ENCODE assay signal across 8 cellular contexts in the genomic region with DNA sequence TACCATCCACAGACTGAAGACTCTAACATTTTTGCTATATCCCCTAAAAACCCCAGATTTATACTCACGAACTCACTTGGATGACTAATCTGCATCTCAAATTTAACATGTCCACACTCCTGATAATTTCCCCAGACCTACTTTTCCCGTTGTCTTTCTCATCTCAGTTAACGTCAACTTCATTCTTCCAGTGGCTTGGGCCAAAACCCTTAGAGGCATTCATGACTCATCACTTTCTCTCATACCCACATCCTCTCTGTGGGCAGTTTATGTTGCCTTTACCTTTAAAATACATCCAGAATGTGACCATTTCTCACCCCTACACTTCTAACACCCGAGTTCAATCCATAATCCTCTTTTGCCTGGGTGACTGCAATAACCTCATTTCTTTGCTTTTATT.
DNase-seq lines count a peak whose midpoint lies in the region; ATAC-seq and TF ChIP-seq lines count a peak whose summit lies in the region.

No MANE protein-coding gene starts in this region.

- TF ChIP-seq POLR2A in testis (IDR thresholded peaks at IDR 0.05): no peak

- ATAC-seq in GM18499 (IDR thresholded peaks at IDR 0.05; ENCODE audit: insufficient read depth, unreplicated experiment) (peak; percentile 84), HG02938 (IDR thresholded peaks at IDR 0.05; ENCODE audit: unreplicated experiment) (peak; percentile 90), PC-3 (peak; percentile 96), foreskin keratinocyte (peak; percentile 94)

- no peaks in the 10 kb centered on the region for H4K20me1 ChIP-seq in PC-3 (ENCODE audit: low read length)

- H3K79me2 ChIP-seq in PC-3 (ENCODE audit: low read length): no peaks in the 10 kb centered on the region

- POLR2A ChIA-PET in PC-3 (lab: Charles Lee; ENCODE audit: unreplicated experiment): interaction anchor here (0.7 kb wide), 1 partner anchor 742 kb away, joined by 5 read pairs; no protein-coding TSS in a partner anchor

- H3K27ac ChIP-seq in PC-3 (ENCODE audit: low read length) (peak overlapping the region; percentile 82), foreskin keratinocyte (no peak overlapping the region), testis (no peak overlapping the region)

- H3K27me3 ChIP-seq in PC-3 (ENCODE audit: low read length) (no peaks in the 10 kb centered on the region), foreskin keratinocyte (peaks cover 97% of the 10 kb centered on the region), testis (no peaks in the 10 kb centered on the region)

- H3K9ac ChIP-seq in PC-3 (ENCODE audit: low read length): peak overlapping the region; percentile 21; the same call in 1 of the 2 replicates

- H3K4me3 ChIP-seq in PC-3 (ENCODE audit: low read length) (peak overlapping the region; percentile 18; the same call in 1 of the 2 replicates), testis (no peak overlapping the region)

- H3K9me3 ChIP-seq in PC-3 (ENCODE audit: low read length) (no peaks in the 10 kb centered on the region), testis (no peaks in the 10 kb centered on the region)

- intact Hi-C loops in PC-3 (cut with micrococcal nuclease): loop anchor here (5.0 kb wide), 2 partner anchors 149 to 164 kb away; no protein-coding TSS in a partner anchor
- intact Hi-C loops in testis (cut with DNase I; ENCODE audit: low total_unique reads): no loop called here

- WGBS in testis, 2 donors: 87 to 91% methylated on average over 4 of the region's 4 CpGs

- DNase-seq in PC-3 (peak; percentile 96), foreskin keratinocyte (peak; percentile 77 to 84), GM19240 (ENCODE audit: insufficient read length, low spot score) (no peak), iPS-NIHi11 (ENCODE audit: low spot score) (no peak), activated gamma-delta T cell (lab: John Stamatoyannopoulos, UW) (no peak), testis (no peak)

- peak overlapping the region; percentile 70 for H3K4me2 ChIP-seq in PC-3 (ENCODE audit: low read length)

- H3K36me3 ChIP-seq in PC-3 (ENCODE audit: low read depth, low read length): no peaks in the 10 kb centered on the region
- H3K36me3 ChIP-seq in testis (ENCODE audit: low read depth, missing control alignments): no peaks in the 10 kb centered on the region

- no peak for TF ChIP-seq CTCF in PC-3 (conservative IDR thresholded peaks at IDR 0.05; ENCODE audit: low read depth, low read length)
- no peak for TF ChIP-seq CTCF in foreskin keratinocyte (conservative IDR thresholded peaks at IDR 0.05)
- no peak for TF ChIP-seq CTCF in testis (IDR thresholded peaks at IDR 0.05)

- CTCF ChIA-PET in PC-3 (lab: Charles Lee): no interaction called here

- H2AFZ ChIP-seq in PC-3 (ENCODE audit: low read length): no peak overlapping the region

- no peaks in the 10 kb centered on the region for H3F3A ChIP-seq in PC-3 (ENCODE audit: low read length, unreplicated experiment)

- H3K4me1 ChIP-seq in PC-3 (ENCODE audit: insufficient read depth, low read length) (peaks cover 16% of the 10 kb centered on the region), foreskin keratinocyte (no peaks in the 10 kb centered on the region), testis (no peaks in the 10 kb centered on the region)

- no peaks in the 10 kb centered on the region for H3K9me2 ChIP-seq in PC-3 (replicated peaks; ENCODE audit: low read length)

- no TSS peak for BruUV-seq in PC-3 (replicated peaks; lab: Mats Ljungman, UMichigan)

Comparison
In these comparisons a context has a peak if more than half of its experiments do, and no peak if none do; other contexts are left out.
1. DNase-seq: peak in PC-3 (single experiment) and foreskin keratinocyte (2 of 2); none in GM19240 (single experiment), iPS-NIHi11 (single experiment), activated gamma-delta T cell (single experiment) and testis (single experiment).
2. Peak in every context shown above with its lines, with median percentiles within 50 percentile points of each other: ATAC-seq.